20 cellular contexts compared by ENCODE assay signal in the genomic region with DNA sequence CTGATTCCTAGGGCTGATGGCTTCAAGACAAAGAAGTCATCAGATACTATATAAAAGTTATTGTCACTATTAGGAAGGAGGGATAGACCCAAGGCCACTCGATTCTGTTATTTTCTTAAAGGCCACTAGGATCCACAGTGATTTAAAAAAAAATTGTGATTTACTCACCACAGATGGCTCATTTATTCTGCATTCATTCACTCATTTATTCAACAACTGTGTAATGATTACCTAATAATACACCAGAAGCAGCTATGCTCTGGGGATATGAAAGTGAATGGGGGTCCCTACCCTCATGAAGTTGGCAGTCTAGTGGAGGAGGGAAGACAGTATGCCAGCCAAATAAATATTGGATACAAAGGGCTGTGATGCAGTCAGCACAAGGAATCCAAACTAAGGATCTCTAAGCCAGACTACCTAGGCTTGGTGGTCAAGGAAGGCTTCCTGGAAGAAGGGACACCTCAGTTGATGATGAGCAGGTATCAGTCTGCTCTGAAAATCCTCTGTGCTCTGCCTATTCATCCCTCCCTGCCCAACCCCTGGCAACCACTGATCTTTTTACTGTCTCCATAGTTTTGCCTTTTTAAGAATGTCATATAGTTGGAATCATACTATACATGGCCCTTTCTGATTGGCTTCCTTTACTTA.
"Had no signal": no experiment of that assay in that cellular context is flagged by ENCODE, and none has a peak within 500 bp of the region (broad histone marks: within the 10 kb centered on the region; RNA-seq: fewer than 3 reads in every experiment).

No MANE protein-coding gene starts in this region.

- H3K27me3 Mint-ChIP-seq: dendritic cell treated with granulocyte-macrophage colony-stimulating factor and Interleukin-4, amounts not matched to agents 40 ng/mL and 50 ng/mL, for 4 days; naive thymus-derived CD8-positive, alpha-beta T cell had no signal

- H3K4me1 ChIP-seq: sigmoid colon, suprapubic skin, upper lobe of left lung, uterus had no signal

- H3K36me3 Mint-ChIP-seq: naive thymus-derived CD8-positive, alpha-beta T cell had no signal

- H3K27ac ChIP-seq: gastrocnemius medialis, heart right ventricle, right atrium auricular region, sigmoid colon, skin epidermis, suprapubic skin, tibial artery, upper lobe of left lung, uterus had no signal

- H3K9me3 Mint-ChIP-seq: dendritic cell treated with granulocyte-macrophage colony-stimulating factor and Interleukin-4, amounts not matched to agents 40 ng/mL and 50 ng/mL, for 4 days; effector memory CD8-positive, alpha-beta T cell; naive thymus-derived CD8-positive, alpha-beta T cell; neural crest cell had no signal

- H3K9me3 ChIP-seq: gastrocnemius medialis, heart right ventricle, mucosa of descending colon, right atrium auricular region, sigmoid colon, suprapubic skin, tibial artery, upper lobe of left lung, uterus had no signal

- ATAC-seq: effector memory CD8-positive, alpha-beta T cell; gastrocnemius medialis; heart right ventricle; left lobe of liver; naive thymus-derived CD8-positive, alpha-beta T cell had no signal

- H3K36me3 ChIP-seq: gastrocnemius medialis, heart right ventricle, right atrium auricular region, sigmoid colon, suprapubic skin, tibial artery, upper lobe of left lung, uterus had no signal

- H3K27me3 ChIP-seq: gastrocnemius medialis, heart right ventricle, right atrium auricular region, sigmoid colon, suprapubic skin, tibial artery, upper lobe of left lung, uterus had no signal

- H3K4me3 Mint-ChIP-seq: dendritic cell treated with granulocyte-macrophage colony-stimulating factor and Interleukin-4, amounts not matched to agents 40 ng/mL and 50 ng/mL, for 4 days; effector memory CD8-positive, alpha-beta T cell; naive thymus-derived CD8-positive, alpha-beta T cell; neural crest cell had no signal

- H3K27ac Mint-ChIP-seq: dendritic cell treated with granulocyte-macrophage colony-stimulating factor and Interleukin-4, amounts not matched to agents 40 ng/mL and 50 ng/mL, for 4 days had no signal

- H3K4me3 ChIP-seq: gastrocnemius medialis, heart right ventricle, mucosa of descending colon, right atrium auricular region, sigmoid colon, skin epidermis, suprapubic skin, tibial artery, upper lobe of left lung, uterus had no signal

- DNase-seq: effector memory CD8-positive, alpha-beta T cell; erythroblast; gastrocnemius medialis; heart right ventricle; hypothalamus; islet precursor cell; mucosa of descending colon; naive thymus-derived CD8-positive, alpha-beta T cell; sigmoid colon; stimulated activated CD4-positive, alpha-beta T cell treated with anti-CD3 and anti-CD28 coated beads, Interleukin-2, amount 100 ng/mL, for 24 hours; stimulated activated naive CD8-positive, alpha-beta T cell treated with anti-CD3 and anti-CD28 coated beads, Interleukin-15, Interleukin-2, amounts not matched to agents 100 U/mL and 50 U/mL, for 24 hours; tibial artery; upper lobe of left lung; uterus had no signal
